Comparison of ENCODE assay signal across 17 cellular contexts in the genomic region with DNA sequence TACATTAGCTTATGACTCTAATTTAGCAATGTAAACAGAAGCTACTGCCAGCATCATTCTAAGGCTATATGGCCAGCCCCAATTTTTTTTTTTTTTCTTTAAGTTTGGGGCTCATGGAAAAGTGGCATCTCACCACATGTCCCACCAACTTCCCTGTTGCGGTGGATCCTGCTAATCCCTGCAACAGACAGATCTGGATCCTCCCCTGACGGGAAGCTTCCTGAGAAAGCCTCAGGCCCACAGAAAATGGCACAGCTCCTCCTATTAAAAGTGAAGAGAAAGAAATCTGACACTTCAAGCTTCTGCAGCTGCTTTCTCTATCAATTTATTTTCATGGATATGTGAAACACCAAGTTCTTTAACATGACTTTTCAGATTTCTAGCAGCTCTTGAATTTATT.
"Had no signal": no experiment of that assay in that cellular context is flagged by ENCODE, and none has a peak within 500 bp of the region (broad histone marks: within the 10 kb centered on the region; RNA-seq: fewer than 3 reads in every experiment).

No MANE protein-coding gene starts in this region.

- DNase-seq: activated CD4-positive, alpha-beta T cell treated with anti-CD3 and anti-CD28 coated beads for 36 hours; activated CD4-positive, alpha-beta T cell treated with anti-CD3 and anti-CD28 coated beads, Interleukin-2, amount 50 U/mL, for 48 hours; activated naive CD8-positive, alpha-beta T cell treated with anti-CD3 and anti-CD28 coated beads for 36 hours; central memory CD4-positive, alpha-beta T cell; dorsolateral prefrontal cortex; hypothalamus; islet precursor cell; left colon; nucleus accumbens; stimulated activated CD4-positive, alpha-beta T cell treated with anti-CD3 and anti-CD28 coated beads, Interleukin-2, amount 100 ng/mL, for 24 hours; stimulated activated naive CD4-positive, alpha-beta T cell treated with Interleukin-2 at 50 U/mL for 16 hours; T-helper 2 cell; thyroid gland had no signal

- H3K4me1 ChIP-seq: thyroid gland had no signal

- H3K9me3 Mint-ChIP-seq: activated naive CD8-positive, alpha-beta T cell treated with anti-CD3 and anti-CD28 coated beads for 36 hours; natural killer cell treated with Interleukin-12 subunit alpha and Interleukin-12 subunit beta and Interleukin-15 and Interleukin-18, amount 100 ng/mL, for 72 hours had no signal

- H3K27me3 ChIP-seq: dorsolateral prefrontal cortex, thyroid gland had no signal

- H3K27me3 Mint-ChIP-seq: activated CD4-positive, alpha-beta T cell treated with anti-CD3 and anti-CD28 coated beads for 36 hours; activated naive CD8-positive, alpha-beta T cell treated with anti-CD3 and anti-CD28 coated beads for 36 hours; brain; progenitor cell of endocrine pancreas had no signal

- H3K9me3 ChIP-seq: thyroid gland had no signal

- ATAC-seq: activated CD4-positive, alpha-beta T cell treated with anti-CD3 and anti-CD28 coated beads for 36 hours; left colon; natural killer cell treated with Interleukin-12 subunit alpha and Interleukin-12 subunit beta and Interleukin-15 and Interleukin-18, amount 100 ng/mL, for 72 hours had no signal

- H3K36me3 ChIP-seq: thyroid gland had no signal

- H3K36me3 Mint-ChIP-seq: activated naive CD8-positive, alpha-beta T cell treated with anti-CD3 and anti-CD28 coated beads for 36 hours; brain; natural killer cell treated with Interleukin-12 subunit alpha and Interleukin-12 subunit beta and Interleukin-15 and Interleukin-18, amount 100 ng/mL, for 72 hours had no signal

- H3K27ac Mint-ChIP-seq: activated CD4-positive, alpha-beta T cell treated with anti-CD3 and anti-CD28 coated beads for 36 hours; activated naive CD8-positive, alpha-beta T cell treated with anti-CD3 and anti-CD28 coated beads for 36 hours; brain; natural killer cell treated with Interleukin-12 subunit alpha and Interleukin-12 subunit beta and Interleukin-15 and Interleukin-18, amount 100 ng/mL, for 72 hours; progenitor cell of endocrine pancreas had no signal

- H3K4me3 ChIP-seq: dorsolateral prefrontal cortex, lung, thyroid gland had no signal

- H3K4me3 Mint-ChIP-seq: activated CD4-positive, alpha-beta T cell treated with anti-CD3 and anti-CD28 coated beads for 36 hours; activated naive CD8-positive, alpha-beta T cell treated with anti-CD3 and anti-CD28 coated beads for 36 hours; brain; natural killer cell treated with Interleukin-12 subunit alpha and Interleukin-12 subunit beta and Interleukin-15 and Interleukin-18, amount 100 ng/mL, for 72 hours had no signal

- H3K27ac ChIP-seq: dorsolateral prefrontal cortex, thyroid gland had no signal
